ENCODE assay signal across 9 cellular contexts in genomic region chr9:97635026-97635425, GRCh38. TPM values are rescaled to one million over a fixed set of nuclear protein-coding genes. Genes with fewer than 3 reads are reported as not detected.
DNase-seq lines count a peak whose midpoint lies in the region; FAIRE-seq and TF ChIP-seq lines count a peak whose summit lies in the region.
"Had no signal": no experiment of that assay in that cellular context is flagged by ENCODE, and none has a peak within 500 bp of the region (broad histone marks: within the 10 kb centered on the region; RNA-seq: fewer than 3 reads in every experiment).

No MANE protein-coding gene starts in this region.

- peaks cover 58% of the 10 kb centered on the region for H3K4me1 Mint-ChIP-seq in activated CD4-positive, alpha-beta T cell treated with anti-CD3 and anti-CD28 coated beads, Interleukin-2, amount 10 ng/mL, durations not matched to agents 7 days and 5 days

- H3K4me3 Mint-ChIP-seq in activated CD4-positive, alpha-beta T cell treated with anti-CD3 and anti-CD28 coated beads, Interleukin-2, amount 10 ng/mL, durations not matched to agents 7 days and 5 days: peak overlapping the region; percentile 93

- no peaks in the 10 kb centered on the region for H3K9me3 ChIP-seq in SK-N-MC (ENCODE audit: low read depth, low read length)

- no peak for FAIRE-seq in HTR-8/SVneo (lab: Jason Lieb, UNC)

- H3K9ac ChIP-seq in SK-N-MC (ENCODE audit: insufficient read length): peak overlapping the region; percentile 97

- H3K36me3 Mint-ChIP-seq in activated CD4-positive, alpha-beta T cell treated with anti-CD3 and anti-CD28 coated beads, Interleukin-2, amount 10 ng/mL, durations not matched to agents 7 days and 5 days (ENCODE audit: low read depth): peaks cover 10% of the 10 kb centered on the region

- no peaks in the 10 kb centered on the region for H3K27me3 Mint-ChIP-seq in activated CD4-positive, alpha-beta T cell treated with anti-CD3 and anti-CD28 coated beads, Interleukin-2, amount 10 ng/mL, durations not matched to agents 7 days and 5 days

- CTCF ChIA-PET in activated CD4-positive, alpha-beta T cell treated with anti-CD3 and anti-CD28 coated beads, Interleukin-2, amount 10 ng/mL, durations not matched to agents 7 days and 5 days (lab: Charles Lee): no interaction called here

- H3K4me3 ChIP-seq in SK-N-MC (peak overlapping the region; percentile 100), foreskin fibroblast (ENCODE audit: low read depth in 1 of 2, low read length in 2 of 2) (peak overlapping the region; percentile 96), skin epidermis (peak overlapping the region in 4 of 7 experiments; percentile 64 to 95 (median 86))

- no peak for DNase-seq in activated CD4-positive, alpha-beta T cell treated with anti-CD3 and anti-CD28 coated beads, Interleukin-2, amount 10 ng/mL, durations not matched to agents 7 days and 5 days
- no peak for DNase-seq in activated CD4-positive, alpha-beta T cell treated with anti-CD3 and anti-CD28 coated beads for 4 hours
- DNase-seq in SK-N-MC (ENCODE audit: low read depth, low spot score): no peak
- DNase-seq in foreskin fibroblast: no peak
- DNase-seq in HTR-8/SVneo (ENCODE audit: insufficient read length, low spot score): no peak
- no peak for DNase-seq in stimulated activated CD4-positive, alpha-beta T cell treated with anti-CD3 and anti-CD28 coated beads, Interleukin-2, amount 100 ng/mL, for 24 hours
- no peak for DNase-seq in GM20000 (ENCODE audit: low spot score)
- DNase-seq: NCI-H1436 had no signal

- H3K36me3 ChIP-seq in SK-N-MC (ENCODE audit: insufficient read depth, low read length): peaks cover 2% of the 10 kb centered on the region; the same call in 1 of the 2 replicates

- H3K27ac Mint-ChIP-seq in activated CD4-positive, alpha-beta T cell treated with anti-CD3 and anti-CD28 coated beads, Interleukin-2, amount 10 ng/mL, durations not matched to agents 7 days and 5 days: peak overlapping the region; percentile 100

- H3K27ac ChIP-seq in SK-N-MC (no peak overlapping the region), skin epidermis (peak overlapping the region in 1 of 21 experiments; percentile 96)

- POLR2A ChIA-PET in activated CD4-positive, alpha-beta T cell treated with anti-CD3 and anti-CD28 coated beads, Interleukin-2, amount 10 ng/mL, durations not matched to agents 7 days and 5 days (lab: Charles Lee): no interaction called here

- H3K9me3 Mint-ChIP-seq in activated CD4-positive, alpha-beta T cell treated with anti-CD3 and anti-CD28 coated beads, Interleukin-2, amount 10 ng/mL, durations not matched to agents 7 days and 5 days: no peaks in the 10 kb centered on the region

- TF ChIP-seq CTCF in foreskin fibroblast (IDR thresholded peaks at IDR 0.05; ENCODE audit: low read depth, low read length): no peak
- no peak for TF ChIP-seq CTCF in GM20000 (IDR thresholded peaks at IDR 0.05; ENCODE audit: extremely low read depth, missing control alignments)

RNA-seq across cellular contexts. Expression of gene NCBP1, which starts 1.4 kb away (rescaled TPM):
- 10 to 100 TPM; 42.4 to 51.1 TPM for total RNA-seq in activated CD4-positive, alpha-beta T cell treated with anti-CD3 and anti-CD28 coated beads, Interleukin-2, amount 10 ng/mL, durations not matched to agents 7 days and 5 days

RNA-seq across cellular contexts. Expression of gene TSTD2, which starts 1.9 kb away (rescaled TPM):
- total RNA-seq in activated CD4-positive, alpha-beta T cell treated with anti-CD3 and anti-CD28 coated beads, Interleukin-2, amount 10 ng/mL, durations not matched to agents 7 days and 5 days: 10 to 100 TPM; 14.1 to 17.2 TPM
